25 cellular contexts compared by ENCODE assay signal in the genomic region with DNA sequence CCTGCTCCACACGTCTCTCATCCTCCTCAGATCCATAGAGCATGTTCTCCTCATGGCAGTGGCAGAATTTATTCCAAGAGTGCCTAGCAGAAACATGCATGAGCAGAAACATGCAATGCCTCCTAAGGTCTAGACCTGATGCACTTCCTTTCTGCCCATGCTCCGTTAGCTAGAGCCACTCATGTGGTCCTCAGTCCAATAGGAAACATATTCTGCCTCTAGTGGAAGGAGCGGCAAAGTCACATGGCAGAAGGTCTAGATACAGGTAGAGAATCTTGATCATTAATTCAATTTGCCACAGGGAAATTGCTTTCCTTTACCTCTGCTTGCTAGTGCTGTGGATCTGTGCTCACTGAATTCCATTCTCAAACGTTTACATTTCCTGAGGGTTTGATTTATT.
"Had no signal": no experiment of that assay in that cellular context is flagged by ENCODE, and none has a peak within 500 bp of the region (broad histone marks: within the 10 kb centered on the region; RNA-seq: fewer than 3 reads in every experiment).

No MANE protein-coding gene starts in this region.

- H3K36me3 ChIP-seq: brain microvascular endothelial cell, Peyer's patch, SJSA1 had no signal

- H3K4me3 ChIP-seq: Peyer's patch, SJSA1 had no signal

- DNase-seq: activated CD4-positive, alpha-beta T cell treated with anti-CD3 and anti-CD28 coated beads for 4 hours; activated CD8-positive, alpha-beta memory T cell treated with anti-CD3 and anti-CD28 coated beads, Interleukin-2, amount 50 U/mL, for 4 hours; activated CD8-positive, alpha-beta T cell treated with anti-CD3 and anti-CD28 coated beads for 36 hours; activated gamma-delta T cell treated with Interleukin-2 at 50 U/mL for 16 hours; activated naive CD4-positive, alpha-beta T cell treated with anti-CD3 and anti-CD28 coated beads, Interleukin-2, amount 10 ng/mL, durations not matched to agents 7 days and 5 days; activated naive CD8-positive, alpha-beta T cell treated with anti-CD3 and anti-CD28 coated beads for 36 hours; activated T-cell treated with anti-CD3 and anti-CD28 coated beads, Interleukin-2, amount 50 U/mL, for 72 hours; brain microvascular endothelial cell; caudate nucleus; Karpas-422; MM.1S; NCI-H1105; NCI-H1436; NCI-H187; NCI-H2081; NCI-H748 treated with DMSO at 0.1 percent for 48 hours; NK-92 treated with Interleukin-12 subunit alpha and Interleukin-12 subunit beta, amount 100 ng/mL, for 24 hours; OCI-M1; Peyer's patch; Right ventricle myocardium superior; SW 1271 had no signal

- FAIRE-seq: TTC549 had no signal

- H3K27me3 ChIP-seq: brain microvascular endothelial cell, Peyer's patch, SJSA1 had no signal

- ATAC-seq: activated CD8-positive, alpha-beta T cell treated with anti-CD3 and anti-CD28 coated beads for 36 hours; activated T-cell treated with anti-CD3 and anti-CD28 coated beads, Interleukin-2, amount 50 U/mL, for 72 hours; SK-N-SH treated with all-trans-retinoic acid at 6 μM for 48 hours had no signal

- H3K4me1 ChIP-seq: Peyer's patch had no signal

- H3K9me3 ChIP-seq: Peyer's patch, SJSA1 had no signal

- H3K27ac ChIP-seq: brain microvascular endothelial cell, Peyer's patch, RWPE1, SJSA1 had no signal
